ENCODE assay signal across 9 cellular contexts in genomic region chr1:65235867-65236805, GRCh38.
DNase-seq lines count a peak whose midpoint lies in the region; ATAC-seq, FAIRE-seq and TF ChIP-seq lines count a peak whose summit lies in the region.
"Had no signal": no experiment of that assay in that cellular context is flagged by ENCODE, and none has a peak within 500 bp of the region (broad histone marks: within the 10 kb centered on the region; RNA-seq: fewer than 3 reads in every experiment).

No MANE protein-coding gene starts in this region.

- WGBS in esophagus squamous epithelium, 2 donors = 40 to 74% methylated on average over 3 of the region's 3 CpGs
- 70 to 83% (median 80%) methylated on average over 3 of the region's 3 CpGs for WGBS in small intestine, 3 donors

- no peaks in the 10 kb centered on the region for H3K36me3 Mint-ChIP-seq in Calu3 (ENCODE audit: insufficient read depth, unreplicated experiment)
- peaks cover 6% of the 10 kb centered on the region for H3K36me3 Mint-ChIP-seq in activated CD8-positive, alpha-beta memory T cell treated with anti-CD3 and anti-CD28 coated beads, Interleukin-2, amount 10 ng/mL, durations not matched to agents 7 days and 5 days
- H3K36me3 Mint-ChIP-seq: immature natural killer cell had no signal

- peak; percentile 57 for TF ChIP-seq CTCF in Calu3 (IDR thresholded peaks at IDR 0.05; ENCODE audit: unreplicated experiment)
- peak; percentile 69 for TF ChIP-seq CTCF in OCI-LY3 (IDR thresholded peaks at IDR 0.05; ENCODE audit: low read depth, low read length)
- TF ChIP-seq CTCF in esophagus squamous epithelium (IDR thresholded peaks at IDR 0.05) = peak in 5 of 6 experiments; percentile 13 to 64 (median 40)

- peaks cover 3% of the 10 kb centered on the region for H3K4me1 Mint-ChIP-seq in Calu3 (ENCODE audit: low read depth, unreplicated experiment)
- H3K4me1 Mint-ChIP-seq in activated CD8-positive, alpha-beta memory T cell treated with anti-CD3 and anti-CD28 coated beads, Interleukin-2, amount 10 ng/mL, durations not matched to agents 7 days and 5 days = peaks cover 16% of the 10 kb centered on the region
- H3K4me1 Mint-ChIP-seq: immature natural killer cell had no signal

- H3K4me3 ChIP-seq in OCI-LY3 (ENCODE audit: low read length) = no peak overlapping the region
- H3K4me3 ChIP-seq in esophagus squamous epithelium = no peak overlapping the region
- no peak overlapping the region for H3K4me3 ChIP-seq in small intestine (ENCODE audit: low read depth in 1 of 2, low read length in 2 of 2)

- no peak overlapping the region for H3K27ac Mint-ChIP-seq in Calu3 (ENCODE audit: unreplicated experiment)
- no peak overlapping the region for H3K27ac Mint-ChIP-seq in activated CD8-positive, alpha-beta memory T cell treated with anti-CD3 and anti-CD28 coated beads, Interleukin-2, amount 10 ng/mL, durations not matched to agents 7 days and 5 days
- H3K27ac Mint-ChIP-seq: immature natural killer cell had no signal

- H3K4me1 ChIP-seq in OCI-LY3 (ENCODE audit: low read length) = peaks cover 2% of the 10 kb centered on the region; the same call in 1 of the 2 replicates
- no peaks in the 10 kb centered on the region for H3K4me1 ChIP-seq in esophagus squamous epithelium
- H3K4me1 ChIP-seq in small intestine (ENCODE audit: control insufficient read depth in 2 of 2, insufficient read depth in 1 of 2, low read depth in 1 of 2, low read length in 1 of 2) = no peaks in the 10 kb centered on the region

- CTCF ChIA-PET in Calu3 (lab: Charles Lee) = interaction anchor here (0.6 to 2.2 kb wide), 10 partner anchors 18 to 720 kb away, joined by 3 to 28 read pairs (median 4); no protein-coding TSS in a partner anchor
- CTCF ChIA-PET in activated CD8-positive, alpha-beta memory T cell treated with anti-CD3 and anti-CD28 coated beads, Interleukin-2, amount 10 ng/mL, durations not matched to agents 7 days and 5 days (lab: Charles Lee) = interaction anchor here (0.7 to 3.5 kb wide), 25 partner anchors 11 to 1137 kb away, joined by 3 to 40 read pairs (median 5); partner anchors contain the start of genes DNAJC6, LEPR and LEPROT

- H3K27me3 Mint-ChIP-seq in Calu3 (ENCODE audit: unreplicated experiment) = no peaks in the 10 kb centered on the region
- peaks cover 11% of the 10 kb centered on the region for H3K27me3 Mint-ChIP-seq in activated CD8-positive, alpha-beta memory T cell treated with anti-CD3 and anti-CD28 coated beads, Interleukin-2, amount 10 ng/mL, durations not matched to agents 7 days and 5 days

- no peak overlapping the region for H3K27ac ChIP-seq in OCI-LY3 (ENCODE audit: low read length)
- H3K27ac ChIP-seq in esophagus squamous epithelium = no peak overlapping the region
- H3K27ac ChIP-seq in small intestine (ENCODE audit: low read depth in 1 of 2, low read length in 1 of 2) = no peak overlapping the region

- no peaks in the 10 kb centered on the region for H3K79me2 ChIP-seq in OCI-LY3 (ENCODE audit: low read length)

- intact Hi-C loops in Calu3 (cut with micrococcal nuclease; ENCODE audit: unreplicated experiment) (loop anchor here (1.0 to 10.0 kb wide), 6 partner anchors 30 to 1009 kb away; no protein-coding TSS in a partner anchor), esophagus squamous epithelium (cut with DNase I) (no loop called here)

- no peaks in the 10 kb centered on the region for H3K9me3 Mint-ChIP-seq in Calu3 (ENCODE audit: low read depth, unreplicated experiment)
- no peaks in the 10 kb centered on the region for H3K9me3 Mint-ChIP-seq in activated CD8-positive, alpha-beta memory T cell treated with anti-CD3 and anti-CD28 coated beads, Interleukin-2, amount 10 ng/mL, durations not matched to agents 7 days and 5 days (ENCODE audit: low read depth)

- no peaks in the 10 kb centered on the region for H4K20me1 ChIP-seq in OCI-LY3 (ENCODE audit: insufficient read depth, low read length)

- no TSS peak for BruUV-seq in Calu3 (replicated peaks; lab: Mats Ljungman, UMichigan)

- no peak overlapping the region for H2AFZ ChIP-seq in OCI-LY3 (ENCODE audit: low read depth, low read length)

- no peaks in the 10 kb centered on the region for H3K36me3 ChIP-seq in OCI-LY3 (replicated peaks; ENCODE audit: low read depth, low read length)
- no peaks in the 10 kb centered on the region for H3K36me3 ChIP-seq in esophagus squamous epithelium
- H3K36me3 ChIP-seq in small intestine (ENCODE audit: control insufficient read depth in 2 of 2, insufficient read depth in 2 of 2, low read length in 2 of 2) = no peaks in the 10 kb centered on the region

- DNase-seq in Calu3 (no peak), HT1080 (ENCODE audit: low read depth) (peak; percentile 53), esophagus squamous epithelium (lab: John Stamatoyannopoulos, UW) (no peak), small intestine (peak; percentile 56)
- DNase-seq in activated CD8-positive, alpha-beta memory T cell treated with anti-CD3 and anti-CD28 coated beads, Interleukin-2, amount 10 ng/mL, durations not matched to agents 7 days and 5 days = no peak
- DNase-seq in activated T-cell treated with anti-CD3 and anti-CD28 coated beads, Interleukin-2, amount 50 U/mL, for 1 hour = no peak

- ATAC-seq in activated CD8-positive, alpha-beta memory T cell treated with anti-CD3 and anti-CD28 coated beads, Interleukin-2, amount 10 ng/mL, durations not matched to agents 7 days and 5 days = no peak
- ATAC-seq in GM21515 (IDR thresholded peaks at IDR 0.05; ENCODE audit: unreplicated experiment) = no peak

- no peak overlapping the region for H3K9ac ChIP-seq in OCI-LY3 (ENCODE audit: low read length)

- no peak for TF ChIP-seq POLR2A in esophagus squamous epithelium (IDR thresholded peaks at IDR 0.05)

- no peak overlapping the region for H3K4me2 ChIP-seq in OCI-LY3 (ENCODE audit: low read length)

- H3K27me3 ChIP-seq in OCI-LY3 (ENCODE audit: low read depth, low read length) (no peaks in the 10 kb centered on the region), esophagus squamous epithelium (no peaks in the 10 kb centered on the region), small intestine (ENCODE audit: control insufficient read depth in 2 of 2, insufficient read depth in 2 of 2, low read length in 2 of 2) (no peaks in the 10 kb centered on the region)

- no peak for FAIRE-seq in small intestine (lab: Jason Lieb, UNC)

- no peak overlapping the region for H3K4me3 Mint-ChIP-seq in Calu3 (ENCODE audit: low read depth, unreplicated experiment)
- no peak overlapping the region for H3K4me3 Mint-ChIP-seq in activated CD8-positive, alpha-beta memory T cell treated with anti-CD3 and anti-CD28 coated beads, Interleukin-2, amount 10 ng/mL, durations not matched to agents 7 days and 5 days
- H3K4me3 Mint-ChIP-seq: immature natural killer cell had no signal

- H3K9me3 ChIP-seq in OCI-LY3 (ENCODE audit: insufficient read depth, low read length) (no peaks in the 10 kb centered on the region), esophagus squamous epithelium (no peaks in the 10 kb centered on the region), small intestine (ENCODE audit: control insufficient read depth, low read depth) (no peaks in the 10 kb centered on the region)

Comparison
In these comparisons a context has a peak if more than half of its experiments do, and no peak if none do; other contexts are left out.
1. DNase-seq: peak in HT1080 (single experiment) and small intestine (single experiment); none in Calu3 (single experiment), esophagus squamous epithelium (single experiment), activated CD8-positive, alpha-beta memory T cell treated with anti-CD3 and anti-CD28 coated beads, Interleukin-2, amount 10 ng/mL, durations not matched to agents 7 days and 5 days (single experiment) and activated T-cell treated with anti-CD3 and anti-CD28 coated beads, Interleukin-2, amount 50 U/mL, for 1 hour (single experiment).
2. Peak in every context shown above with its lines, with median percentiles within 50 percentile points of each other: CTCF ChIP-seq.